1 cellular context compared by ENCODE assay signal in the genomic region with DNA sequence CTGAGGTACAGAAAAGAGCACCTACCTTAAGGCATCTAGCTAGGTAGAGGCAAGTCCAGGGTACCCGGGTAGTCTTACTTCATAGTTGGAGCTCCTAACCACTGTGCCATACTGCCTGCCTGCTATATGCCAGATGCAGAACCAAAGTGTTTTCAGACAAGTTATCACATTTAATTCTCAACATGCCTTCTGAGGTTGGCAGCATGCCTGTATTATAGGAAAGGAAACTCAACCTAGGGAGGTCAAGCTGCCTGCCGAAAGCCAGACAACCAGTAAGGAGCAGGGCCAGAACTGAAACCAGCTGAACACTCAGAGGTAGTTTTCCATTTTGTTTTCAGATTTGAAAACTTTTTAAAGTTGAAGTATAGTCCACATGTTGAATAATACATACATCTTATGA.
TF ChIP-seq lines count a peak whose summit lies in the region.

No MANE protein-coding gene starts in this region.

TF ChIP-seq in SK-N-SH, 30 proteins besides CTCF, POLR2A, EP300 and RAD21 (continued from another document):
- TF ChIP-seq, protein P1, sequence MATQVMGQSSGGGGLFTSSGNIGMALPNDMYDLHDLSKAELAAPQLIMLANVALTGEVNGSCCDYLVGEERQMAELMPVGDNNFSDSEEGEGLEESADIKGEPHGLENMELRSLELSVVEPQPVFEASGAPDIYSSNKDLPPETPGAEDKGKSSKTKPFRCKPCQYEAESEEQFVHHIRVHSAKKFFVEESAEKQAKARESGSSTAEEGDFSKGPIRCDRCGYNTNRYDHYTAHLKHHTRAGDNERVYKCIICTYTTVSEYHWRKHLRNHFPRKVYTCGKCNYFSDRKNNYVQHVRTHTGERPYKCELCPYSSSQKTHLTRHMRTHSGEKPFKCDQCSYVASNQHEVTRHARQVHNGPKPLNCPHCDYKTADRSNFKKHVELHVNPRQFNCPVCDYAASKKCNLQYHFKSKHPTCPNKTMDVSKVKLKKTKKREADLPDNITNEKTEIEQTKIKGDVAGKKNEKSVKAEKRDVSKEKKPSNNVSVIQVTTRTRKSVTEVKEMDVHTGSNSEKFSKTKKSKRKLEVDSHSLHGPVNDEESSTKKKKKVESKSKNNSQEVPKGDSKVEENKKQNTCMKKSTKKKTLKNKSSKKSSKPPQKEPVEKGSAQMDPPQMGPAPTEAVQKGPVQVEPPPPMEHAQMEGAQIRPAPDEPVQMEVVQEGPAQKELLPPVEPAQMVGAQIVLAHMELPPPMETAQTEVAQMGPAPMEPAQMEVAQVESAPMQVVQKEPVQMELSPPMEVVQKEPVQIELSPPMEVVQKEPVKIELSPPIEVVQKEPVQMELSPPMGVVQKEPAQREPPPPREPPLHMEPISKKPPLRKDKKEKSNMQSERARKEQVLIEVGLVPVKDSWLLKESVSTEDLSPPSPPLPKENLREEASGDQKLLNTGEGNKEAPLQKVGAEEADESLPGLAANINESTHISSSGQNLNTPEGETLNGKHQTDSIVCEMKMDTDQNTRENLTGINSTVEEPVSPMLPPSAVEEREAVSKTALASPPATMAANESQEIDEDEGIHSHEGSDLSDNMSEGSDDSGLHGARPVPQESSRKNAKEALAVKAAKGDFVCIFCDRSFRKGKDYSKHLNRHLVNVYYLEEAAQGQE (IDR thresholded peaks at IDR 0.05; ENCODE audit: low read depth, low read length), result no peak
- no peak for TF ChIP-seq TAF1 (IDR thresholded peaks at IDR 0.05; ENCODE audit: borderline replicate concordance, low read depth, low read length)
- TF ChIP-seq RXRA (IDR thresholded peaks at IDR 0.05; ENCODE audit: borderline replicate concordance, low read depth), result no peak
- TF ChIP-seq, protein P2, sequence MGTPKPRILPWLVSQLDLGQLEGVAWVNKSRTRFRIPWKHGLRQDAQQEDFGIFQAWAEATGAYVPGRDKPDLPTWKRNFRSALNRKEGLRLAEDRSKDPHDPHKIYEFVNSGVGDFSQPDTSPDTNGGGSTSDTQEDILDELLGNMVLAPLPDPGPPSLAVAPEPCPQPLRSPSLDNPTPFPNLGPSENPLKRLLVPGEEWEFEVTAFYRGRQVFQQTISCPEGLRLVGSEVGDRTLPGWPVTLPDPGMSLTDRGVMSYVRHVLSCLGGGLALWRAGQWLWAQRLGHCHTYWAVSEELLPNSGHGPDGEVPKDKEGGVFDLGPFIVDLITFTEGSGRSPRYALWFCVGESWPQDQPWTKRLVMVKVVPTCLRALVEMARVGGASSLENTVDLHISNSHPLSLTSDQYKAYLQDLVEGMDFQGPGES (IDR thresholded peaks at IDR 0.05; ENCODE audit: low read depth, low read length), result no peak
- no peak for TF ChIP-seq FOXM1 (IDR thresholded peaks at IDR 0.05; ENCODE audit: low read depth)
- no peak for TF ChIP-seq SMC3 (IDR thresholded peaks at IDR 0.05; ENCODE audit: low read depth, low read length)
- TF ChIP-seq GATA2 (CRISPR knock-in tag; IDR thresholded peaks at IDR 0.05), result no peak
- TF ChIP-seq NRF1 (IDR thresholded peaks at IDR 0.05; ENCODE audit: low read depth, low read length), result no peak
- TF ChIP-seq SIN3A (IDR thresholded peaks at IDR 0.05; ENCODE audit: borderline replicate concordance, low read depth, low read length), result no peak
- TF ChIP-seq, protein P3, sequence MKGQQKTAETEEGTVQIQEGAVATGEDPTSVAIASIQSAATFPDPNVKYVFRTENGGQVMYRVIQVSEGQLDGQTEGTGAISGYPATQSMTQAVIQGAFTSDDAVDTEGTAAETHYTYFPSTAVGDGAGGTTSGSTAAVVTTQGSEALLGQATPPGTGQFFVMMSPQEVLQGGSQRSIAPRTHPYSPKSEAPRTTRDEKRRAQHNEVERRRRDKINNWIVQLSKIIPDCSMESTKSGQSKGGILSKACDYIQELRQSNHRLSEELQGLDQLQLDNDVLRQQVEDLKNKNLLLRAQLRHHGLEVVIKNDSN (IDR thresholded peaks at IDR 0.05; ENCODE audit: borderline replicate concordance, low read depth), result no peak
- TF ChIP-seq, protein P4, sequence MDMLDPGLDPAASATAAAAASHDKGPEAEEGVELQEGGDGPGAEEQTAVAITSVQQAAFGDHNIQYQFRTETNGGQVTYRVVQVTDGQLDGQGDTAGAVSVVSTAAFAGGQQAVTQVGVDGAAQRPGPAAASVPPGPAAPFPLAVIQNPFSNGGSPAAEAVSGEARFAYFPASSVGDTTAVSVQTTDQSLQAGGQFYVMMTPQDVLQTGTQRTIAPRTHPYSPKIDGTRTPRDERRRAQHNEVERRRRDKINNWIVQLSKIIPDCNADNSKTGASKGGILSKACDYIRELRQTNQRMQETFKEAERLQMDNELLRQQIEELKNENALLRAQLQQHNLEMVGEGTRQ (IDR thresholded peaks at IDR 0.05; ENCODE audit: borderline replicate concordance, low read depth, low read length), result no peak
- TF ChIP-seq, protein P5, sequence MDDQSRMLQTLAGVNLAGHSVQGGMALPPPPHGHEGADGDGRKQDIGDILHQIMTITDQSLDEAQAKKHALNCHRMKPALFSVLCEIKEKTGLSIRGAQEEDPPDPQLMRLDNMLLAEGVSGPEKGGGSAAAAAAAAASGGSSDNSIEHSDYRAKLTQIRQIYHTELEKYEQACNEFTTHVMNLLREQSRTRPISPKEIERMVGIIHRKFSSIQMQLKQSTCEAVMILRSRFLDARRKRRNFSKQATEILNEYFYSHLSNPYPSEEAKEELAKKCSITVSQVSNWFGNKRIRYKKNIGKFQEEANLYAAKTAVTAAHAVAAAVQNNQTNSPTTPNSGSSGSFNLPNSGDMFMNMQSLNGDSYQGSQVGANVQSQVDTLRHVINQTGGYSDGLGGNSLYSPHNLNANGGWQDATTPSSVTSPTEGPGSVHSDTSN (IDR thresholded peaks at IDR 0.05), result no peak
